ENCODE assay signal across 8 cellular contexts in genomic region chr14:24145700-24146621, GRCh38. TPM values are rescaled to one million over a fixed set of nuclear protein-coding genes. Genes with fewer than 3 reads are reported as not detected.
DNase-seq lines count a peak whose midpoint lies in the region; ATAC-seq and TF ChIP-seq lines count a peak whose summit lies in the region.

TSS of gene PSME2 (minus strand) at chr14:24146610. CDS start at chr14:24146581, 29 bp downstream.

- H3K4me1 ChIP-seq in spleen = peaks cover 32 to 83% (median 65%) of the 10 kb centered on the region in 6 donors

- in situ Hi-C loops in astrocyte of the spinal cord (cut with HindIII; ENCODE audit: low sequenced_read_pairs) = no loop called here

- no peak for ATAC-seq in GM19455 (IDR thresholded peaks at IDR 0.05; ENCODE audit: unreplicated experiment)

- no peaks in the 10 kb centered on the region for H3K27me3 ChIP-seq in spleen (replicated peaks in 1 of 7)

- intact Hi-C loops in spleen (cut with DNase I; ENCODE audit: low total_unique reads) = no loop called here

- H3K4me3 ChIP-seq in LNCaP clone FGC (ENCODE audit: low read depth, low read length) = peak within 1 kb of the TSS; percentile 98
- H3K4me3 ChIP-seq in astrocyte of the spinal cord (ENCODE audit: low read depth, low read length) = peak within 1 kb of the TSS; percentile 89
- H3K4me3 ChIP-seq in spleen = peak within 1 kb of the TSS; percentile 76 to 99 (median 95)

- TF ChIP-seq CTCF in LNCaP clone FGC (IDR thresholded peaks at IDR 0.05; ENCODE audit: control insufficient read depth, extremely low read depth, insufficient read depth) (no peak), astrocyte of the spinal cord (IDR thresholded peaks at IDR 0.05; ENCODE audit: low read depth, low read length) (no peak), spleen (IDR thresholded peaks at IDR 0.05 in 8 of 11, conservative IDR thresholded peaks at IDR 0.05 in 3 of 11) (no peak)

- peaks cover 3 to 63% (median 41%) of the 10 kb centered on the region in 6 donors for H3K36me3 ChIP-seq in spleen

- TF ChIP-seq POLR2A in spleen (IDR thresholded peaks at IDR 0.05) = no peak

- WGBS in spleen, 5 donors = 4 to 10% (median 5%) methylated on average over 17 of the region's 17 CpGs

- peak within 1 kb of the TSS; percentile 89 to 99 (median 96) for H3K27ac ChIP-seq in spleen

- H3K9me3 ChIP-seq in spleen = no peaks in the 10 kb centered on the region

- DNase-seq in Daoy (ENCODE audit: low read depth) = no peak
- no peak for DNase-seq in LNCaP clone FGC (ENCODE audit: low read depth)
- no peak for DNase-seq in astrocyte of the spinal cord (ENCODE audit: low read depth, low spot score)
- peak; percentile 44 for DNase-seq in iris pigment epithelial cell (ENCODE audit: low read depth)
- DNase-seq in spleen = no peak
- DNase-seq in C1 segment of cervical spinal cord (lab: John Stamatoyannopoulos, UW) = no peak
- DNase-seq in iPS-NIHi7 (ENCODE audit: extremely low spot score) = no peak

RNA-seq across cellular contexts. Expression of gene PSME2, which starts in this region (rescaled TPM):
- 241 and 245 TPM in 2 replicates for total RNA-seq in Daoy (2014; rRNA removed; shearing (Covaris generic))
- total RNA-seq in spleen = 100 to 1,000 TPM in 5 of 7 donors, 10 to 100 TPM in 2; 80.0 to 295 (median 189) TPM
- 100 to 1,000 TPM; 337 to 509 (median 433) TPM for polyA plus RNA-seq in spleen
